ENCODE assay signal across 17 cellular contexts in the genomic region with DNA sequence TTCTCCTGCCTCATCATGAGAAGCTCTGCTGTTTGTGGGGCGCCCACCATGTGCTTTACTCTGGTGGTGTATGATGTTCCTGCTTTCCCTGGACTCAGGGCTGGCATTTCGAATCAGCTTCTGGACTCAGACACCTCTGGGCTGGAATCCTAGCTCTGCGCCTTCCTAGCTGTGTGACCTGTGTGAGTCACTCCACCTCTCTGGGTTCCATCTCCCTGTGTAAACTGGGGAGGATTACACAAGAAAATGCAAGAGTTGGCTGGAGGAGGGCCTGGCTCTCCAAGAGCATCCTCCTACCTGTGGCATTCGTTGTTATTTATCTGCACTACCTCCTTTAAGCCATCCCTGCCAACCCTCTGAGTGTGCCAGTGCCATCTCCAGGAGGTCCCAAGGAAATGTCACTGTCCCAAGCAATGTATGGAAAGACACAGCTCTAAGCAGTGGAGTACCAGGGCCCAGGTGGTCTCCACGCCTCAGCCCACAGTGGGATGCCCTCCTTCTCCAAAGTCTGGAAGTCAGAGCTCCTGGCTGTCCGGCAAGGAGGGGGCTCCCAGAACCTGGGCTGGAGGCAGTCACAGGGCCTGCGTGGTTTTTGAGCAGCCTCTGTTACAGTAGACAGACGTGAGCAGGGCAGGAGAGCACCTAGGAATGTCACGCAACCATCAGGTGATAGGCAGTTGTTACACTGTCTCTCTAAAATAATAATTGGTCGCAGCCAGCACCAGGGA. TPM values are rescaled to one million over a fixed set of nuclear protein-coding genes. Genes with fewer than 3 reads are reported as not detected.
A peak's percentile ranks its signal among the peaks of the same experiment; 100 is the strongest.
DNase-seq lines count a peak whose midpoint lies in the region; TF ChIP-seq lines count a peak whose summit lies in the region.
"Had no signal": no experiment of that assay in that cellular context is flagged by ENCODE, and none has a peak within 500 bp of the region (broad histone marks: within the 10 kb centered on the region; RNA-seq: fewer than 3 reads in every experiment).

No MANE protein-coding gene starts in this region.

- no peak overlapping the region for H4K91ac ChIP-seq in neuronal stem cell (ENCODE audit: low read depth, low read length, poor library complexity)

- WGBS in neuronal stem cell (ENCODE audit: extremely low coverage in 2 of 2, insufficient read length in 2 of 2, insufficient replicate concordance in 1 of 2), 2 donors, result no CpG with 5 or more reads among the region's 10 CpGs
- WGBS in endodermal cell (ENCODE audit: insufficient coverage in 1 of 2, insufficient read length in 1 of 2), 2 experiments, result 90 to 93% methylated on average over 9 to 10 of the region's 10 CpGs

- H3K4me2 ChIP-seq in neuronal stem cell (ENCODE audit: insufficient read depth, low read length, poor library complexity, severe bottlenecking), result no peak overlapping the region

- no peak overlapping the region for H2AK5ac ChIP-seq in neuronal stem cell (ENCODE audit: low read depth, low read length)

- H2BK12ac ChIP-seq in neuronal stem cell (ENCODE audit: low read length), result peak overlapping the region; percentile 67

- H3K27me3 ChIP-seq in neuronal stem cell (ENCODE audit: control insufficient read depth in 3 of 3, insufficient read depth in 3 of 3, low read depth in 1 of 3, low read length in 3 of 3) (peaks cover 0 to 12% (median 0%) of the 10 kb centered on the region in 3 experiments), endodermal cell (ENCODE audit: control insufficient read depth, insufficient read depth, low read length, poor library complexity, severe bottlenecking) (no peaks in the 10 kb centered on the region), MG63 (no peaks in the 10 kb centered on the region)
- H3K27me3 ChIP-seq: right atrium auricular region had no signal

- H2BK15ac ChIP-seq in neuronal stem cell (ENCODE audit: low read length), result no peak overlapping the region

- H3K27ac Mint-ChIP-seq in HFFc6 (no peak overlapping the region), endodermal cell (no peak overlapping the region)
- H3K27ac Mint-ChIP-seq in activated T-helper 1 cell treated with anti-CD3 and anti-CD28 coated beads, Interleukin-12 subunit alpha, Interleukin-12 subunit beta, Interleukin-2, Interleukin-4 antibody, amounts not matched to agents 30 ng/mL and 10 ng/mL and 1 ng/mL, durations not matched to agents 14 hours and 24 hours and 36 hours, result no peak overlapping the region

- H2AFZ ChIP-seq in neuronal stem cell (ENCODE audit: low read length), result no peak overlapping the region

- H3K4ac ChIP-seq in neuronal stem cell (ENCODE audit: low read length), result no peak overlapping the region

- no peak overlapping the region for H3K4me3 Mint-ChIP-seq in HFFc6
- H3K4me3 Mint-ChIP-seq in endodermal cell, result no peak overlapping the region
- no peak overlapping the region for H3K4me3 Mint-ChIP-seq in activated T-helper 1 cell treated with anti-CD3 and anti-CD28 coated beads, Interleukin-12 subunit alpha, Interleukin-12 subunit beta, Interleukin-2, Interleukin-4 antibody, amounts not matched to agents 30 ng/mL and 10 ng/mL and 1 ng/mL, durations not matched to agents 14 hours and 24 hours and 36 hours

- H3K79me1 ChIP-seq in neuronal stem cell (ENCODE audit: low read depth, low read length), result no peaks in the 10 kb centered on the region

- DNase-seq in HFFc6, result peak; percentile 52
- peak; percentile 74 for DNase-seq in choroid plexus epithelial cell (ENCODE audit: low read depth)
- DNase-seq in neuronal stem cell (ENCODE audit: low spot score), result no peak
- DNase-seq in endodermal cell, result no peak
- no peak for DNase-seq in MG63
- no peak for DNase-seq in activated T-helper 1 cell treated with anti-CD3 and anti-CD28 coated beads, Interleukin-12 subunit alpha, Interleukin-12 subunit beta, Interleukin-2, Interleukin-4 antibody, amounts not matched to agents 30 ng/mL and 10 ng/mL and 1 ng/mL, durations not matched to agents 14 hours and 24 hours and 36 hours (ENCODE audit: low spot score)
- DNase-seq: activated CD4-positive, CD25-positive, alpha-beta regulatory T cell; aorta; islet precursor cell; midbrain; NCI-H774; T-helper 17 cell had no signal

- no peak overlapping the region for H3K4me3 ChIP-seq in choroid plexus epithelial cell (ENCODE audit: low read depth, low read length)
- no peak overlapping the region for H3K4me3 ChIP-seq in neuronal stem cell (ENCODE audit: low read length in 2 of 2)
- no peak overlapping the region for H3K4me3 ChIP-seq in endodermal cell (ENCODE audit: low read length)
- no peak overlapping the region for H3K4me3 ChIP-seq in MG63

- H2BK120ac ChIP-seq in neuronal stem cell (ENCODE audit: low read depth, low read length), result no peak overlapping the region

- H3K14ac ChIP-seq in neuronal stem cell (ENCODE audit: low read length), result no peak overlapping the region

- no peak overlapping the region for H3K27ac ChIP-seq in neuronal stem cell (replicated peaks; ENCODE audit: low read length)
- no peak overlapping the region for H3K27ac ChIP-seq in endodermal cell (ENCODE audit: low read depth, low read length)

- no peaks in the 10 kb centered on the region for H3K36me3 ChIP-seq in neuronal stem cell (replicated peaks in 1 of 2; ENCODE audit: control insufficient read depth in 2 of 2, insufficient read depth in 2 of 2, low read length in 2 of 2)
- H3K36me3 ChIP-seq in endodermal cell (ENCODE audit: control insufficient read depth, insufficient read depth, low read length), result no peaks in the 10 kb centered on the region
- no peaks in the 10 kb centered on the region for H3K36me3 ChIP-seq in MG63
- H3K36me3 ChIP-seq: right atrium auricular region had no signal

- no peaks in the 10 kb centered on the region for H3K36me3 Mint-ChIP-seq in HFFc6 (ENCODE audit: low read depth)
- no peaks in the 10 kb centered on the region for H3K36me3 Mint-ChIP-seq in endodermal cell (ENCODE audit: low read depth)
- H3K36me3 Mint-ChIP-seq in activated T-helper 1 cell treated with anti-CD3 and anti-CD28 coated beads, Interleukin-12 subunit alpha, Interleukin-12 subunit beta, Interleukin-2, Interleukin-4 antibody, amounts not matched to agents 30 ng/mL and 10 ng/mL and 1 ng/mL, durations not matched to agents 14 hours and 24 hours and 36 hours (ENCODE audit: low read depth), result no peaks in the 10 kb centered on the region

- peaks cover 2 to 8% of the 10 kb centered on the region in 2 donors for H3K4me1 ChIP-seq in neuronal stem cell (ENCODE audit: control insufficient read depth in 2 of 2, insufficient read depth in 1 of 2, low read depth in 1 of 2, low read length in 2 of 2)
- no peaks in the 10 kb centered on the region for H3K4me1 ChIP-seq in endodermal cell (ENCODE audit: control insufficient read depth, insufficient read depth, low read length)

- peaks cover 1% of the 10 kb centered on the region; the same call in 1 of the 2 replicates for H3K27me3 Mint-ChIP-seq in HFFc6 (ENCODE audit: insufficient read depth)
- no peaks in the 10 kb centered on the region for H3K27me3 Mint-ChIP-seq in endodermal cell (ENCODE audit: insufficient read depth)
- peaks cover 16% of the 10 kb centered on the region for H3K27me3 Mint-ChIP-seq in activated T-helper 1 cell treated with anti-CD3 and anti-CD28 coated beads, Interleukin-12 subunit alpha, Interleukin-12 subunit beta, Interleukin-2, Interleukin-4 antibody, amounts not matched to agents 30 ng/mL and 10 ng/mL and 1 ng/mL, durations not matched to agents 14 hours and 24 hours and 36 hours (ENCODE audit: insufficient read depth)

- peaks cover 15% of the 10 kb centered on the region for H3K4me1 Mint-ChIP-seq in HFFc6 (ENCODE audit: low read depth)
- no peaks in the 10 kb centered on the region for H3K4me1 Mint-ChIP-seq in endodermal cell
- peaks cover 12% of the 10 kb centered on the region for H3K4me1 Mint-ChIP-seq in activated T-helper 1 cell treated with anti-CD3 and anti-CD28 coated beads, Interleukin-12 subunit alpha, Interleukin-12 subunit beta, Interleukin-2, Interleukin-4 antibody, amounts not matched to agents 30 ng/mL and 10 ng/mL and 1 ng/mL, durations not matched to agents 14 hours and 24 hours and 36 hours (ENCODE audit: low read depth)

- H3K18ac ChIP-seq in neuronal stem cell (ENCODE audit: low read length), result no peak overlapping the region

- no peak overlapping the region for H3K23ac ChIP-seq in neuronal stem cell (ENCODE audit: low read depth, low read length, poor library complexity)

- H4K8ac ChIP-seq in neuronal stem cell (ENCODE audit: low read depth, low read length), result no peak overlapping the region

- H2BK5ac ChIP-seq in neuronal stem cell (ENCODE audit: low read length), result peak overlapping the region; percentile 15

- no peak for TF ChIP-seq CTCF in HFFc6 (IDR thresholded peaks at IDR 0.05)
- no peak for TF ChIP-seq CTCF in choroid plexus epithelial cell (conservative IDR thresholded peaks at IDR 0.05; ENCODE audit: low read depth, low read length)
- TF ChIP-seq CTCF in endodermal cell (conservative IDR thresholded peaks at IDR 0.05), result no peak

- intact Hi-C loops in activated T-helper 1 cell treated with anti-CD3 and anti-CD28 coated beads, Interleukin-12 subunit alpha, Interleukin-12 subunit beta, Interleukin-2, Interleukin-4 antibody, amounts not matched to agents 30 ng/mL and 10 ng/mL and 1 ng/mL, durations not matched to agents 14 hours and 24 hours and 36 hours (cut with micrococcal nuclease), result no loop called here

- H3K9ac ChIP-seq in neuronal stem cell (ENCODE audit: low read depth, low read length, poor library complexity) (no peak overlapping the region), endodermal cell (ENCODE audit: extremely low read depth, low read length, poor library complexity, severe bottlenecking) (no peak overlapping the region)

- H3K9me3 Mint-ChIP-seq in HFFc6 (no peaks in the 10 kb centered on the region), endodermal cell (no peaks in the 10 kb centered on the region)
- H3K9me3 Mint-ChIP-seq in activated T-helper 1 cell treated with anti-CD3 and anti-CD28 coated beads, Interleukin-12 subunit alpha, Interleukin-12 subunit beta, Interleukin-2, Interleukin-4 antibody, amounts not matched to agents 30 ng/mL and 10 ng/mL and 1 ng/mL, durations not matched to agents 14 hours and 24 hours and 36 hours, result no peaks in the 10 kb centered on the region

- no peaks in the 10 kb centered on the region for H3K9me3 ChIP-seq in neuronal stem cell (replicated peaks in 1 of 2; ENCODE audit: control insufficient read depth in 2 of 2, insufficient read depth in 1 of 2, low read depth in 1 of 2, low read length in 2 of 2)
- H3K9me3 ChIP-seq in endodermal cell (ENCODE audit: control insufficient read depth, low read length), result no peaks in the 10 kb centered on the region
- no peaks in the 10 kb centered on the region for H3K9me3 ChIP-seq in MG63
- H3K9me3 ChIP-seq: right atrium auricular region had no signal

RNA-seq across cellular contexts. Expression of a gene that starts 7.3 kb away (rescaled TPM):
- 10 to 100 TPM; 44.7 to 59.6 (median 46.4) TPM for total RNA-seq in HFFc6 (2021; fragmentation: NEBNext Ultra II Directional; extraction: Animal tissue kit (Norgen Biotek cat#: 25700))
- 26.4 TPM for polyA plus RNA-seq in neuronal stem cell (2013, experiment 1 of 2)
- polyA plus RNA-seq in neuronal stem cell (2013, experiment 2 of 2), result 24.5 TPM
- total RNA-seq in endodermal cell, result 10 to 100 TPM; 16.8 to 19.4 TPM
- polyA plus RNA-seq in endodermal cell (2013, experiment 1 of 2), result 57.6 TPM
- 59.4 TPM for polyA plus RNA-seq in endodermal cell (2013, experiment 2 of 2)
- 86.5 and 90.4 TPM in 2 replicates for total RNA-seq in MG63 (2014; rRNA removed; shearing (Covaris generic); ENCODE audit: low replicate concordance)
- total RNA-seq in activated T-helper 1 cell treated with anti-CD3 and anti-CD28 coated beads, Interleukin-12 subunit alpha, Interleukin-12 subunit beta, Interleukin-2, Interleukin-4 antibody, amounts not matched to agents 30 ng/mL and 10 ng/mL and 1 ng/mL, durations not matched to agents 14 hours and 24 hours and 36 hours, result 2.3 and 2.4 TPM in 2 replicates

RNA-seq across cellular contexts. Expression of a gene that starts 21.5 kb away (rescaled TPM):
- total RNA-seq in HFFc6 (2021; fragmentation: NEBNext Ultra II Directional; extraction: Animal tissue kit (Norgen Biotek cat#: 25700)), result under 1 TPM in 1 of 6 experiments, not detected in 5; 0.45 TPM
- polyA plus RNA-seq in neuronal stem cell (2013, experiment 1 of 2), result not detected
- polyA plus RNA-seq in neuronal stem cell (2013, experiment 2 of 2), result not detected
- 1 to 10 TPM; 2.5 to 3.6 TPM for total RNA-seq in endodermal cell
- 0.21 TPM for polyA plus RNA-seq in endodermal cell (2013, experiment 1 of 2)
- polyA plus RNA-seq in endodermal cell (2013, experiment 2 of 2), result not detected
- total RNA-seq in MG63 (2014; rRNA removed; shearing (Covaris generic); ENCODE audit: low replicate concordance), result 0.17 TPM in 1 of 2 replicates, not detected in the other
- total RNA-seq in activated T-helper 1 cell treated with anti-CD3 and anti-CD28 coated beads, Interleukin-12 subunit alpha, Interleukin-12 subunit beta, Interleukin-2, Interleukin-4 antibody, amounts not matched to agents 30 ng/mL and 10 ng/mL and 1 ng/mL, durations not matched to agents 14 hours and 24 hours and 36 hours, result not detected in 2 replicates
- total RNA-seq: activated CD8-positive, alpha-beta memory T cell treated with anti-CD3 and anti-CD28 coated beads for 36 hours; endothelial cell of umbilical vein; H4; HT1080; T-helper 17 cell had no signal
- polyA plus RNA-seq: endothelial cell of umbilical vein had no signal

RNA-seq across cellular contexts. Expression of a gene that starts 32.0 kb away (rescaled TPM):
- total RNA-seq in HFFc6 (2021; fragmentation: NEBNext Ultra II Directional; extraction: Animal tissue kit (Norgen Biotek cat#: 25700)), result not detected
- not detected for polyA plus RNA-seq in neuronal stem cell (2013, experiment 1 of 2)
- polyA plus RNA-seq in neuronal stem cell (2013, experiment 2 of 2), result not detected
- total RNA-seq in endodermal cell, result not detected
- not detected for polyA plus RNA-seq in endodermal cell (2013, experiment 1 of 2)
- polyA plus RNA-seq in endodermal cell (2013, experiment 2 of 2), result not detected
- total RNA-seq in MG63 (2014; rRNA removed; shearing (Covaris generic); ENCODE audit: low replicate concordance), result not detected in 2 replicates
- total RNA-seq in activated T-helper 1 cell treated with anti-CD3 and anti-CD28 coated beads, Interleukin-12 subunit alpha, Interleukin-12 subunit beta, Interleukin-2, Interleukin-4 antibody, amounts not matched to agents 30 ng/mL and 10 ng/mL and 1 ng/mL, durations not matched to agents 14 hours and 24 hours and 36 hours, result not detected in 2 replicates
- total RNA-seq: activated CD8-positive, alpha-beta memory T cell treated with anti-CD3 and anti-CD28 coated beads for 36 hours; aorta; endothelial cell of umbilical vein; H4; HT1080; right atrium auricular region; T-helper 17 cell had no signal
- polyA plus RNA-seq: aorta, endothelial cell of umbilical vein had no signal

RNA-seq across cellular contexts. Expression of a gene that starts 58.7 kb away (rescaled TPM):
- total RNA-seq in HFFc6 (2021; fragmentation: NEBNext Ultra II Directional; extraction: Animal tissue kit (Norgen Biotek cat#: 25700)), result 10 to 100 TPM; 73.7 to 85.1 (median 79.9) TPM
- 44.7 TPM for polyA plus RNA-seq in neuronal stem cell (2013, experiment 1 of 2)
- 45.1 TPM for polyA plus RNA-seq in neuronal stem cell (2013, experiment 2 of 2)
- total RNA-seq in endodermal cell, result 100 to 1,000 TPM; 120 to 123 TPM
- 82.7 TPM for polyA plus RNA-seq in endodermal cell (2013, experiment 1 of 2)
- 80.3 TPM for polyA plus RNA-seq in endodermal cell (2013, experiment 2 of 2)
- total RNA-seq in MG63 (2014; rRNA removed; shearing (Covaris generic); ENCODE audit: low replicate concordance), result 8.3 and 11.7 TPM in 2 replicates
- total RNA-seq in activated T-helper 1 cell treated with anti-CD3 and anti-CD28 coated beads, Interleukin-12 subunit alpha, Interleukin-12 subunit beta, Interleukin-2, Interleukin-4 antibody, amounts not matched to agents 30 ng/mL and 10 ng/mL and 1 ng/mL, durations not matched to agents 14 hours and 24 hours and 36 hours, result 1.5 and 1.6 TPM in 2 replicates

Comparison
In these comparisons a context has a peak if more than half of its experiments do, and no peak if none do; other contexts are left out.
1. DNase-seq: peak in HFFc6 (single experiment) and choroid plexus epithelial cell (single experiment); none in neuronal stem cell (single experiment), endodermal cell (single experiment), MG63 (single experiment) and activated T-helper 1 cell treated with anti-CD3 and anti-CD28 coated beads, Interleukin-12 subunit alpha, Interleukin-12 subunit beta, Interleukin-2, Interleukin-4 antibody, amounts not matched to agents 30 ng/mL and 10 ng/mL and 1 ng/mL, durations not matched to agents 14 hours and 24 hours and 36 hours (single experiment).